ENCODE assay signal across 12 cellular contexts in the genomic region with DNA sequence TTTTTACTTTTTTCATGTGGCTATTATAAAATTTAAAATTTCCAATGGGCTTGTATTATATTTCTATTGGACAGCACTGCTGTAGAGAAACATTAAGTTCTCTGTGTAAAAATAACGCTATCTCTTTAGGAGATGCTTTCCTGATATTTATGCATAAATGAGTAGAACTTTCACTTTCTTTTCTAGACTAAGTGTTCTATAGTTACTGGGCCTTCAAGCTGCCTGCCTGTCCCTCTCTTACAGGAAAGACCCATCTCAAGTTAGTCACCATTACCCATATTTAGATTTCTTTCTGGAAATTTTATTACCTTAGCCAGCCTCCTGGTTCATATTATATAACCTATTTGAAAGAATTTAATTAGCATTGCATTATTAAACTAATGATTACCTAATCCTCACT. TPM values are rescaled to one million over a fixed set of nuclear protein-coding genes. Genes with fewer than 3 reads are reported as not detected.
DNase-seq lines count a peak whose midpoint lies in the region; ATAC-seq and TF ChIP-seq lines count a peak whose summit lies in the region.
"Had no signal": no experiment of that assay in that cellular context is flagged by ENCODE, and none has a peak within 500 bp of the region (broad histone marks: within the 10 kb centered on the region; RNA-seq: fewer than 3 reads in every experiment).

No MANE protein-coding gene starts in this region.

- no peaks in the 10 kb centered on the region for H3K9me2 ChIP-seq in SK-N-SH

- WGBS in SK-N-SH (ENCODE audit: low lambda C conversion rate), result 84% methylated on average over 1 of the region's 1 CpG

- intact Hi-C loops in activated CD4-positive, alpha-beta memory T cell treated with anti-CD3 and anti-CD28 coated beads for 36 hours (cut with micrococcal nuclease), result loop anchor here (5.0 to 10.0 kb wide), 2 partner anchors 253 to 480 kb away; a partner anchor contains a TSS

- ATAC-seq in SK-N-SH treated with all-trans-retinoic acid at 6 μM for 48 hours (no peak), HG02973 (IDR thresholded peaks at IDR 0.05; ENCODE audit: unreplicated experiment) (peak; percentile 32)
- no peak for ATAC-seq in stimulated activated memory B cell treated with anti-CD40 and anti-IgM and Interleukin-4, amounts not matched to agents 10 μg/mL and 1 μg/mL and 100 μg/mL, for 72 hours

- H3K36me3 ChIP-seq in SK-N-SH (replicated peaks in 1 of 2; ENCODE audit: control insufficient read depth in 1 of 2, insufficient read depth in 2 of 2, low read length in 1 of 2) (no peaks in the 10 kb centered on the region), BE2C (no peaks in the 10 kb centered on the region)
- H3K36me3 ChIP-seq: tibial nerve had no signal

- peaks cover 30% of the 10 kb centered on the region for H3F3A ChIP-seq in SK-N-SH (replicated peaks; ENCODE audit: insufficient read depth)

- CTCF ChIA-PET in SK-N-SH (lab: Yijun Ruan, JAX), result no interaction called here
- CTCF ChIA-PET in activated CD4-positive, alpha-beta memory T cell treated with anti-CD3 and anti-CD28 coated beads for 36 hours (lab: Charles Lee), result interaction anchor here (0.6 to 1.4 kb wide), 3 partner anchors 23 to 357 kb away, joined by 3 to 6 read pairs (median 3); no protein-coding TSS in a partner anchor

- H3K27me3 ChIP-seq in SK-N-SH (ENCODE audit: insufficient read depth), result no peaks in the 10 kb centered on the region
- H3K27me3 ChIP-seq in BE2C, result peaks cover 15% of the 10 kb centered on the region

- H2AFZ ChIP-seq in SK-N-SH (ENCODE audit: low read depth), result peak overlapping the region; percentile 61; the same call in 1 of the 2 replicates

- H3K9me3 Mint-ChIP-seq in activated CD4-positive, alpha-beta memory T cell treated with anti-CD3 and anti-CD28 coated beads for 36 hours, result no peaks in the 10 kb centered on the region
- H3K9me3 Mint-ChIP-seq in stimulated activated memory B cell treated with anti-CD40 and anti-IgM and Interleukin-4, amounts not matched to agents 10 μg/mL and 1 μg/mL and 100 μg/mL, for 72 hours, result no peaks in the 10 kb centered on the region

- peaks cover 59% of the 10 kb centered on the region for H3K4me1 Mint-ChIP-seq in activated CD4-positive, alpha-beta memory T cell treated with anti-CD3 and anti-CD28 coated beads for 36 hours (ENCODE audit: low read depth)
- H3K4me1 Mint-ChIP-seq in stimulated activated memory B cell treated with anti-CD40 and anti-IgM and Interleukin-4, amounts not matched to agents 10 μg/mL and 1 μg/mL and 100 μg/mL, for 72 hours, result peaks cover 74% of the 10 kb centered on the region

- no peak overlapping the region for H3K27ac ChIP-seq in SK-N-SH (ENCODE audit: low read depth in 2 of 2, low read length in 1 of 2)
- H3K27ac ChIP-seq: coronary artery had no signal

- peaks cover 26% of the 10 kb centered on the region for H3K36me3 Mint-ChIP-seq in activated CD4-positive, alpha-beta memory T cell treated with anti-CD3 and anti-CD28 coated beads for 36 hours
- H3K36me3 Mint-ChIP-seq in stimulated activated memory B cell treated with anti-CD40 and anti-IgM and Interleukin-4, amounts not matched to agents 10 μg/mL and 1 μg/mL and 100 μg/mL, for 72 hours, result peaks cover 18% of the 10 kb centered on the region

- no peak overlapping the region for H3K9ac ChIP-seq in SK-N-SH

- no peaks in the 10 kb centered on the region for H4K20me1 ChIP-seq in SK-N-SH (ENCODE audit: insufficient read depth)

- peak overlapping the region; percentile 33 for H3K4me3 Mint-ChIP-seq in activated CD4-positive, alpha-beta memory T cell treated with anti-CD3 and anti-CD28 coated beads for 36 hours
- peak overlapping the region; percentile 36 for H3K4me3 Mint-ChIP-seq in stimulated activated memory B cell treated with anti-CD40 and anti-IgM and Interleukin-4, amounts not matched to agents 10 μg/mL and 1 μg/mL and 100 μg/mL, for 72 hours

- no peak overlapping the region for H3K4me3 ChIP-seq in SK-N-SH (ENCODE audit: low read depth in 2 of 2, low read length in 1 of 2)
- H3K4me3 ChIP-seq in BE2C (ENCODE audit: low read depth, low read length), result no peak overlapping the region
- H3K4me3 ChIP-seq: coronary artery had no signal

- H3K79me2 ChIP-seq in SK-N-SH (ENCODE audit: insufficient read depth), result peaks cover 20% of the 10 kb centered on the region; the same call in 1 of the 2 replicates

- no peaks in the 10 kb centered on the region for H3K27me3 Mint-ChIP-seq in activated CD4-positive, alpha-beta memory T cell treated with anti-CD3 and anti-CD28 coated beads for 36 hours
- no peaks in the 10 kb centered on the region for H3K27me3 Mint-ChIP-seq in stimulated activated memory B cell treated with anti-CD40 and anti-IgM and Interleukin-4, amounts not matched to agents 10 μg/mL and 1 μg/mL and 100 μg/mL, for 72 hours

- H3K9me3 ChIP-seq in SK-N-SH (no peaks in the 10 kb centered on the region), BE2C (no peaks in the 10 kb centered on the region)
- H3K9me3 ChIP-seq: tibial nerve had no signal

- POLR2A ChIA-PET in SK-N-SH (lab: Yijun Ruan, JAX), result no interaction called here
- POLR2A ChIA-PET in activated CD4-positive, alpha-beta memory T cell treated with anti-CD3 and anti-CD28 coated beads for 36 hours (lab: Charles Lee), result interaction anchor here (1.2 to 1.3 kb wide), 2 partner anchors 154 to 158 kb away, joined by 3 to 4 read pairs; no protein-coding TSS in a partner anchor

- H3K4me1 ChIP-seq in SK-N-SH (ENCODE audit: control insufficient read depth in 1 of 2, insufficient read depth in 2 of 2, low read depth in 1 of 2, low read length in 1 of 2), result peaks cover 7 to 10% of the 10 kb centered on the region in 2 experiments; a peak in 3 of 4 replicates
- no peaks in the 10 kb centered on the region for H3K4me1 ChIP-seq in BE2C

- DNase-seq in SK-N-SH, result no peak
- no peak for DNase-seq in activated CD4-positive, alpha-beta memory T cell treated with anti-CD3 and anti-CD28 coated beads for 36 hours
- DNase-seq in activated effector memory CD4-positive, alpha-beta T cell treated with anti-CD3 and anti-CD28 coated beads, Interleukin-2, amount 50 U/mL, for 16 hours, result no peak
- DNase-seq in BE2C, result no peak
- DNase-seq in NCI-H2196 treated with DMSO at 0.1 percent for 48 hours (lab: John Stamatoyannopoulos, UW; ENCODE audit: unreplicated experiment), result no peak
- DNase-seq: NCI-H1048, small intestine had no signal

- H3K27ac Mint-ChIP-seq in activated CD4-positive, alpha-beta memory T cell treated with anti-CD3 and anti-CD28 coated beads for 36 hours, result peak overlapping the region; percentile 44
- H3K27ac Mint-ChIP-seq in stimulated activated memory B cell treated with anti-CD40 and anti-IgM and Interleukin-4, amounts not matched to agents 10 μg/mL and 1 μg/mL and 100 μg/mL, for 72 hours, result peak overlapping the region; percentile 69

- no peak overlapping the region for H3K4me2 ChIP-seq in SK-N-SH

- TF ChIP-seq RAD21 in SK-N-SH (IDR thresholded peaks at IDR 0.05; ENCODE audit: low read length), result no peak

- TF ChIP-seq CTCF in SK-N-SH (IDR thresholded peaks at IDR 0.05) (no peak), BE2C (IDR thresholded peaks at IDR 0.05; ENCODE audit: low read depth, low read length) (no peak)

- no peak for TF ChIP-seq EP300 in SK-N-SH (IDR thresholded peaks at IDR 0.05; ENCODE audit: borderline replicate concordance in 1 of 2, low read depth in 1 of 2, low read length in 1 of 2)

TF ChIP-seq in SK-N-SH, 30 proteins besides CTCF, POLR2A, EP300 and RAD21 (continues in another document):
- TF ChIP-seq SIN3A (IDR thresholded peaks at IDR 0.05; ENCODE audit: borderline replicate concordance, low read depth, low read length), result no peak

TF ChIP-seq in SK-N-SH treated with all-trans-retinoic acid at 6 μM for 48 hours, 23 proteins besides CTCF, POLR2A, EP300 and RAD21 (continues in another document):
- TF ChIP-seq ESRRG (CRISPR knock-in tag; IDR thresholded peaks at IDR 0.05) (no peak), RARB (CRISPR knock-in tag; IDR thresholded peaks at IDR 0.05) (no peak), SNAI2 (CRISPR knock-in tag; IDR thresholded peaks at IDR 0.05) (no peak), PPARA (CRISPR knock-in tag; IDR thresholded peaks at IDR 0.05; ENCODE audit: borderline replicate concordance) (no peak)
- TF ChIP-seq, protein P1, sequence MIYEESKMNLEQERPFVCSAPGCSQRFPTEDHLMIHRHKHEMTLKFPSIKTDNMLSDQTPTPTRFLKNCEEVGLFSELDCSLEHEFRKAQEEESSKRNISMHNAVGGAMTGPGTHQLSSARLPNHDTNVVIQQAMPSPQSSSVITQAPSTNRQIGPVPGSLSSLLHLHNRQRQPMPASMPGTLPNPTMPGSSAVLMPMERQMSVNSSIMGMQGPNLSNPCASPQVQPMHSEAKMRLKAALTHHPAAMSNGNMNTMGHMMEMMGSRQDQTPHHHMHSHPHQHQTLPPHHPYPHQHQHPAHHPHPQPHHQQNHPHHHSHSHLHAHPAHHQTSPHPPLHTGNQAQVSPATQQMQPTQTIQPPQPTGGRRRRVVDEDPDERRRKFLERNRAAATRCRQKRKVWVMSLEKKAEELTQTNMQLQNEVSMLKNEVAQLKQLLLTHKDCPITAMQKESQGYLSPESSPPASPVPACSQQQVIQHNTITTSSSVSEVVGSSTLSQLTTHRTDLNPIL (CRISPR knock-in tag; IDR thresholded peaks at IDR 0.05; ENCODE audit: low read depth), result no peak

RNA-seq across cellular contexts. Expression of a gene that starts 4.8 kb away (rescaled TPM):
- polyA plus RNA-seq in SK-N-SH (2012; rRNA removed), result 10.5 and 12.5 TPM in 2 replicates
- polyA plus RNA-seq in SK-N-SH (2012; cell fraction: cytosol; rRNA removed), result 14.1 and 15.4 TPM in 2 replicates
- 7.0 and 12.7 TPM in 2 replicates for polyA plus RNA-seq in SK-N-SH (2012; cell fraction: nucleus; rRNA removed)
- total RNA-seq in activated CD4-positive, alpha-beta memory T cell treated with anti-CD3 and anti-CD28 coated beads for 36 hours, result 10 to 100 TPM; 46.5 to 51.2 TPM
- not detected for polyA plus RNA-seq in BE2C (2012; ENCODE audit: insufficient read depth, insufficient read length, low read depth)
